In the genomic region with DNA sequence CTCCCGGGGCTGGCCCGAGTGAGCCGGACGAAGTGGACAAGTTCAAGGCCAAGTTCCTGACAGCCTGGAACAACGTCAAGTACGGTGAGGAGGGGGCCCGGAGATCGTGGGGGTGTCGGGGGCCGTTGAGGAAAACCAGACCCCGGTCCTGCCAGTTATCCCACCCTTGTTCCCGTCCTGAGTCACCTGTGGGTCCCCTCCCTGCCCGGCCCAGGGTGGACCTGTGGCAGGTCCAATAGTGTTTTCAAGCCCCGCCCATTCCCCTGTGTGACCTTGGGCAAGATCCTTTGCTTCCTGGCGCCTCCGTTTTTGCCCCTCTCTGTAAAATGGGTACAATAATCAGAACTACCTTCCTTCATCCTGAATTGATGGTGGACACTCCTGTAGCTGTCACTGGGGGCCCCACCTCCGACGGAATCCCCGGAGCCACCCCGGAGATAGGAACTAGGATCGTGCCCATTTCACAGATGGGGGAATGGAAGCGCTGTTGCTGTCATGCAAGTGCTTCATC, we compare ENCODE assay signal across 8 cellular contexts. TPM values are rescaled to one million over a fixed set of nuclear protein-coding genes. Genes with fewer than 3 reads are reported as not detected.
DNase-seq lines count a peak whose midpoint lies in the region; ATAC-seq and TF ChIP-seq lines count a peak whose summit lies in the region.

No MANE protein-coding gene starts in this region.

- H3K9me2 ChIP-seq in OCI-LY7 (ENCODE audit: insufficient read depth, low read length): no peaks in the 10 kb centered on the region

- intact Hi-C loops in Right ventricle myocardium inferior (cut with DNase I) (loop anchor here (2.0 kb wide), 1 partner anchor 21 kb away; no protein-coding TSS in a partner anchor), cardiac septum (cut with DNase I) (loop anchor here (2.0 kb wide), 1 partner anchor 21 kb away; no protein-coding TSS in a partner anchor), OCI-LY7 (cut with micrococcal nuclease; ENCODE audit: unreplicated experiment) (no loop called here)

- WGBS in urinary bladder: 19% methylated on average over 22 of the region's 22 CpGs

- no peaks in the 10 kb centered on the region for H4K20me1 ChIP-seq in OCI-LY7 (ENCODE audit: insufficient read depth, low read length)

- CTCF ChIA-PET in OCI-LY7 (lab: Charles Lee; ENCODE audit: unreplicated experiment): no interaction called here

- H3K27ac Mint-ChIP-seq in mesothelial cell of epicardium: no peak overlapping the region

- TSS peak; percentile 71 for BruUV-seq in OCI-LY7 (replicated peaks; lab: Mats Ljungman, UMichigan)

- H3K4me1 ChIP-seq in OCI-LY7 (ENCODE audit: insufficient read depth, low read length, poor library complexity, severe bottlenecking) (peaks cover 17% of the 10 kb centered on the region), urinary bladder (ENCODE audit: insufficient read depth) (peaks cover 2% of the 10 kb centered on the region)

- ATAC-seq in Right ventricle myocardium inferior (peak; percentile 33), GM21529 (IDR thresholded peaks at IDR 0.05; ENCODE audit: unreplicated experiment) (no peak), HG03457 (IDR thresholded peaks at IDR 0.05; ENCODE audit: unreplicated experiment) (no peak)

- peaks cover 4% of the 10 kb centered on the region for H3K36me3 Mint-ChIP-seq in mesothelial cell of epicardium

- H3K36me3 ChIP-seq in OCI-LY7 (ENCODE audit: insufficient read depth, low read length) (peaks cover 20% of the 10 kb centered on the region), urinary bladder (ENCODE audit: insufficient read depth) (peaks cover 3% of the 10 kb centered on the region)

- peaks cover 3% of the 10 kb centered on the region for H3K4me1 Mint-ChIP-seq in mesothelial cell of epicardium

- H3K9me3 ChIP-seq in OCI-LY7 (ENCODE audit: low read length): no peaks in the 10 kb centered on the region

- H3K27ac ChIP-seq in OCI-LY7 (ENCODE audit: low read depth, low read length, poor library complexity, severe bottlenecking) (peak overlapping the region; percentile 35), cingulate gyrus (ENCODE audit: low read depth, low read length) (peak overlapping the region; percentile 81), urinary bladder (ENCODE audit: low read depth) (peak overlapping the region; percentile 93)

- TF ChIP-seq CTCF in OCI-LY7 (conservative IDR thresholded peaks at IDR 0.05; ENCODE audit: low read length) (no peak), mesothelial cell of epicardium (IDR thresholded peaks at IDR 0.05; ENCODE audit: unreplicated experiment) (no peak)

- H3K4me3 Mint-ChIP-seq in mesothelial cell of epicardium: peak overlapping the region; percentile 82

- peaks cover 12% of the 10 kb centered on the region; the same call in 1 of the 2 replicates for H3K79me2 ChIP-seq in OCI-LY7 (ENCODE audit: insufficient read depth, low read depth, low read length)

- peak overlapping the region; percentile 96 for H3K4me3 ChIP-seq in OCI-LY7 (ENCODE audit: low read depth, low read length, poor library complexity, severe bottlenecking)
- H3K4me3 ChIP-seq in urinary bladder (ENCODE audit: low read depth, low read length): peak overlapping the region; percentile 93

- peak overlapping the region; percentile 86 for H3K4me2 ChIP-seq in OCI-LY7 (ENCODE audit: low read length)

- peaks cover 20% of the 10 kb centered on the region for H3K27me3 Mint-ChIP-seq in mesothelial cell of epicardium (ENCODE audit: low read depth)

- H3K9me3 Mint-ChIP-seq in mesothelial cell of epicardium: no peaks in the 10 kb centered on the region

- H2AFZ ChIP-seq in OCI-LY7 (ENCODE audit: low read length): peak overlapping the region; percentile 66

- no peak for DNase-seq in Right ventricle myocardium inferior (ENCODE audit: missing footprints)
- no peak for DNase-seq in cardiac septum (ENCODE audit: low spot score)
- DNase-seq in OCI-LY7 (ENCODE audit: low spot score): peak; percentile 37
- DNase-seq in mesothelial cell of epicardium (ENCODE audit: low spot score in 2 of 2, unreplicated experiment in 2 of 2): no peak

- POLR2A ChIA-PET in OCI-LY7 (lab: Charles Lee): no interaction called here

RNA-seq across cellular contexts. Expression of a gene that starts 0.6 kb away (rescaled TPM):
- 47.6 TPM for total RNA-seq in Right ventricle myocardium inferior
- total RNA-seq in cardiac septum: 47.6 TPM
- total RNA-seq in OCI-LY7 (2014; rRNA removed; shearing (Covaris generic)): 21.1 and 29.6 TPM in 2 replicates
- total RNA-seq in OCI-LY7 (2022): 46.8 and 48.2 TPM in 2 replicates
- total RNA-seq in mesothelial cell of epicardium: 31.9 to 37.3 TPM (median 33.1 TPM) in 3 replicates
- 6.0 TPM for total RNA-seq in urinary bladder
- polyA plus RNA-seq in urinary bladder: 25.9 TPM

RNA-seq across cellular contexts. Expression of a gene that starts 21.5 kb away (rescaled TPM):
- total RNA-seq in Right ventricle myocardium inferior (10.8 TPM), cardiac septum (10.8 TPM), OCI-LY7 (2022) (57.0 and 58.4 TPM in 2 replicates), mesothelial cell of epicardium (27.4 to 31.2 TPM (median 30.6 TPM) in 3 replicates), urinary bladder (7.7 TPM)
- total RNA-seq in OCI-LY7 (2014; rRNA removed; shearing (Covaris generic)): 44.9 and 53.6 TPM in 2 replicates
- polyA plus RNA-seq in urinary bladder: 29.9 TPM

RNA-seq across cellular contexts. Expression of a gene that starts 24.5 kb away (rescaled TPM):
- total RNA-seq in Right ventricle myocardium inferior: 9.9 TPM
- total RNA-seq in cardiac septum: 14.9 TPM
- total RNA-seq in OCI-LY7 (2014; rRNA removed; shearing (Covaris generic)): 22.4 and 25.3 TPM in 2 replicates
- 26.6 and 28.1 TPM in 2 replicates for total RNA-seq in OCI-LY7 (2022)
- total RNA-seq in mesothelial cell of epicardium: 2.6 to 3.1 TPM (median 2.7 TPM) in 3 replicates
- total RNA-seq in urinary bladder: 6.2 TPM
- polyA plus RNA-seq in urinary bladder: 24.7 TPM

RNA-seq across cellular contexts. Expression of a gene that starts 27.1 kb away (rescaled TPM):
- 0.27 TPM for total RNA-seq in Right ventricle myocardium inferior
- 0.75 TPM for total RNA-seq in cardiac septum
- not detected in 2 replicates for total RNA-seq in OCI-LY7 (2014; rRNA removed; shearing (Covaris generic))
- not detected in 2 replicates for total RNA-seq in OCI-LY7 (2022)
- 2.2 to 2.4 TPM (median 2.4 TPM) in 3 replicates for total RNA-seq in mesothelial cell of epicardium
- 3.2 TPM for total RNA-seq in urinary bladder
- 1.8 TPM for polyA plus RNA-seq in urinary bladder

RNA-seq across cellular contexts. Expression of a gene that starts 41.1 kb away (rescaled TPM):
- total RNA-seq in Right ventricle myocardium inferior: 82.8 TPM
- 66.7 TPM for total RNA-seq in cardiac septum
- 65.9 and 68.9 TPM in 2 replicates for total RNA-seq in OCI-LY7 (2014; rRNA removed; shearing (Covaris generic))
- 64.9 and 93.5 TPM in 2 replicates for total RNA-seq in OCI-LY7 (2022)
- 61.2 to 71.0 TPM (median 69.5 TPM) in 3 replicates for total RNA-seq in mesothelial cell of epicardium
- 30.4 TPM for total RNA-seq in urinary bladder
- 80.1 TPM for polyA plus RNA-seq in urinary bladder

Comparison
In these comparisons a context has a peak if more than half of its experiments do, and no peak if none do; other contexts are left out.
1. H3K27ac ChIP-seq: peak in every context shown above with its lines; median percentile 93 in urinary bladder; 81 in cingulate gyrus; 35 in OCI-LY7.